Comparison of ENCODE assay signal across 24 cellular contexts in the genomic region with DNA sequence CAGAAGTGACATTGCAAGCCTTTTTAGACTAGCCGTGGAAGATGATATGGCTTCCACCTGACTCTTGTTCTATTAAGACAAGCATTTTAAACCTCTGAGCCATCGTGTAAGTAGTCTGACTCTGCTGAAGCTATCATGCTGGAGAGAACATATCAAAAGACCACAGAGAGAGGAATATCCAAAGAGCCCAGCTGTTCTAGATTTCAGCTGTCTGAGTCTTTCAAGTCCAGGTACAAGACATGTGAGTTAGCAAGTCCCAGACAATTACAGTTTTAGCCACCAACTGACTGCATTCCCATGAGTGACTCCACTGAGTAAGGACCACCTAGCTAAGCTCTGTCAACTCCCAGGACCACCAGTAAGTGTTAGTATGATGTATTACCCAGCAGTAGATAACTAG.
A peak's percentile ranks its signal among the peaks of the same experiment; 100 is the strongest.
DNase-seq lines count a peak whose midpoint lies in the region; ATAC-seq and TF ChIP-seq lines count a peak whose summit lies in the region.
"Had no signal": no experiment of that assay in that cellular context is flagged by ENCODE, and none has a peak within 500 bp of the region (broad histone marks: within the 10 kb centered on the region; RNA-seq: fewer than 3 reads in every experiment).

No MANE protein-coding gene starts in this region.

- no peaks in the 10 kb centered on the region; a peak in 1 of 4 replicates for H3K4me1 ChIP-seq in SK-N-SH (ENCODE audit: control insufficient read depth in 1 of 2, insufficient read depth in 2 of 2, low read depth in 1 of 2, low read length in 1 of 2)
- peaks cover 8% of the 10 kb centered on the region; the same call in 1 of the 2 replicates for H3K4me1 ChIP-seq in SJSA1 (replicated peaks)
- H3K4me1 ChIP-seq in thyroid gland: no peaks in the 10 kb centered on the region

- ATAC-seq in SK-N-SH treated with all-trans-retinoic acid at 6 μM for 48 hours (peak; percentile 26; the same call in 2 of the 3 replicates), GM19395 (IDR thresholded peaks at IDR 0.05; ENCODE audit: unreplicated experiment) (no peak), HG03378 (IDR thresholded peaks at IDR 0.05; ENCODE audit: unreplicated experiment) (no peak)
- ATAC-seq: Panc1 had no signal

- H3K9ac ChIP-seq in SK-N-SH: no peak overlapping the region

- intact Hi-C loops in thyroid gland (cut with DNase I): no loop called here

- H3K36me3 ChIP-seq in SK-N-SH (replicated peaks in 1 of 2; ENCODE audit: control insufficient read depth in 1 of 2, insufficient read depth in 2 of 2, low read length in 1 of 2) (no peaks in the 10 kb centered on the region), SJSA1 (no peaks in the 10 kb centered on the region), thyroid gland (no peaks in the 10 kb centered on the region)

- no peak for TF ChIP-seq POLR2A in thyroid gland (IDR thresholded peaks at IDR 0.05)

- H3K9me2 ChIP-seq in SK-N-SH: no peaks in the 10 kb centered on the region

- H3K4me3 ChIP-seq in SK-N-SH (ENCODE audit: low read depth in 2 of 2, low read length in 1 of 2) (no peak overlapping the region), SJSA1 (no peak overlapping the region), thyroid gland (replicated peaks in 1 of 3) (no peak overlapping the region)
- H3K4me3 ChIP-seq: SK-N-MC had no signal

- WGBS in SK-N-SH (ENCODE audit: low lambda C conversion rate): 73% methylated on average over 2 of the region's 2 CpGs
- 88 to 89% methylated on average over 2 of the region's 2 CpGs for WGBS in thyroid gland, 2 donors

- H4K20me1 ChIP-seq in SK-N-SH (ENCODE audit: insufficient read depth): no peaks in the 10 kb centered on the region

- DNase-seq in SK-N-SH (no peak), SJSA1 (ENCODE audit: low read depth in 1 of 2, low spot score in 2 of 2) (peak; percentile 38 to 40), myocyte (ENCODE audit: low read depth) (peak; percentile 98), thyroid gland (no peak), C1 segment of cervical spinal cord (lab: John Stamatoyannopoulos, UW) (no peak)
- DNase-seq: 8988T; ACHN; CD4-positive, alpha-beta T cell; H9; KG1; MM.1S; NCI-H1048; NCI-H1694; NCI-H2029 treated with DMSO at 0.1 percent for 48 hours; NCI-H446 treated with DMSO at 0.1 percent for 48 hours; NCI-H526; NCI-H82; SHP77 had no signal

- H3K79me2 ChIP-seq in SK-N-SH (ENCODE audit: insufficient read depth): no peaks in the 10 kb centered on the region

- H3K27me3 ChIP-seq in SK-N-SH (ENCODE audit: insufficient read depth) (no peaks in the 10 kb centered on the region), SJSA1 (replicated peaks) (no peaks in the 10 kb centered on the region), thyroid gland (no peaks in the 10 kb centered on the region)

- CTCF ChIA-PET in SK-N-SH (lab: Yijun Ruan, JAX): no interaction called here

- TF ChIP-seq EP300 in SK-N-SH (IDR thresholded peaks at IDR 0.05; ENCODE audit: borderline replicate concordance in 1 of 2, low read depth in 1 of 2, low read length in 1 of 2): no peak

- H2AFZ ChIP-seq in SK-N-SH (ENCODE audit: low read depth): no peak overlapping the region

- H3F3A ChIP-seq in SK-N-SH (replicated peaks; ENCODE audit: insufficient read depth): no peaks in the 10 kb centered on the region

- POLR2A ChIA-PET in SK-N-SH (lab: Yijun Ruan, JAX): no interaction called here

- H3K27ac ChIP-seq in SK-N-SH (ENCODE audit: low read depth in 2 of 2, low read length in 1 of 2): no peak overlapping the region
- H3K27ac ChIP-seq in SJSA1: 0 out of 2 replicates have a peak overlapping the region, but pooled peaks have one; percentile 17
- no peak overlapping the region for H3K27ac ChIP-seq in thyroid gland
- H3K27ac ChIP-seq: RWPE1, SK-N-MC had no signal

- H3K4me2 ChIP-seq in SK-N-SH: no peak overlapping the region

- no peak for TF ChIP-seq RAD21 in SK-N-SH (IDR thresholded peaks at IDR 0.05; ENCODE audit: low read length)

- no peak for TF ChIP-seq CTCF in SK-N-SH (IDR thresholded peaks at IDR 0.05)
- TF ChIP-seq CTCF in thyroid gland (IDR thresholded peaks at IDR 0.05): no peak

- no peaks in the 10 kb centered on the region for H3K9me3 ChIP-seq in SK-N-SH
- H3K9me3 ChIP-seq in SJSA1 (replicated peaks): no peaks in the 10 kb centered on the region
- no peaks in the 10 kb centered on the region for H3K9me3 ChIP-seq in thyroid gland

TF ChIP-seq in SK-N-SH treated with all-trans-retinoic acid at 6 μM for 48 hours, 23 proteins besides CTCF, POLR2A, EP300 and RAD21 (continues in another document):
- no peak for TF ChIP-seq ZNF565 (CRISPR knock-in tag; conservative IDR thresholded peaks at IDR 0.05; ENCODE audit: low read depth)
- TF ChIP-seq, protein P1, sequence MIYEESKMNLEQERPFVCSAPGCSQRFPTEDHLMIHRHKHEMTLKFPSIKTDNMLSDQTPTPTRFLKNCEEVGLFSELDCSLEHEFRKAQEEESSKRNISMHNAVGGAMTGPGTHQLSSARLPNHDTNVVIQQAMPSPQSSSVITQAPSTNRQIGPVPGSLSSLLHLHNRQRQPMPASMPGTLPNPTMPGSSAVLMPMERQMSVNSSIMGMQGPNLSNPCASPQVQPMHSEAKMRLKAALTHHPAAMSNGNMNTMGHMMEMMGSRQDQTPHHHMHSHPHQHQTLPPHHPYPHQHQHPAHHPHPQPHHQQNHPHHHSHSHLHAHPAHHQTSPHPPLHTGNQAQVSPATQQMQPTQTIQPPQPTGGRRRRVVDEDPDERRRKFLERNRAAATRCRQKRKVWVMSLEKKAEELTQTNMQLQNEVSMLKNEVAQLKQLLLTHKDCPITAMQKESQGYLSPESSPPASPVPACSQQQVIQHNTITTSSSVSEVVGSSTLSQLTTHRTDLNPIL (CRISPR knock-in tag; IDR thresholded peaks at IDR 0.05; ENCODE audit: low read depth): no peak
- no peak for TF ChIP-seq ESRRG (CRISPR knock-in tag; IDR thresholded peaks at IDR 0.05)
- TF ChIP-seq, protein P2, sequence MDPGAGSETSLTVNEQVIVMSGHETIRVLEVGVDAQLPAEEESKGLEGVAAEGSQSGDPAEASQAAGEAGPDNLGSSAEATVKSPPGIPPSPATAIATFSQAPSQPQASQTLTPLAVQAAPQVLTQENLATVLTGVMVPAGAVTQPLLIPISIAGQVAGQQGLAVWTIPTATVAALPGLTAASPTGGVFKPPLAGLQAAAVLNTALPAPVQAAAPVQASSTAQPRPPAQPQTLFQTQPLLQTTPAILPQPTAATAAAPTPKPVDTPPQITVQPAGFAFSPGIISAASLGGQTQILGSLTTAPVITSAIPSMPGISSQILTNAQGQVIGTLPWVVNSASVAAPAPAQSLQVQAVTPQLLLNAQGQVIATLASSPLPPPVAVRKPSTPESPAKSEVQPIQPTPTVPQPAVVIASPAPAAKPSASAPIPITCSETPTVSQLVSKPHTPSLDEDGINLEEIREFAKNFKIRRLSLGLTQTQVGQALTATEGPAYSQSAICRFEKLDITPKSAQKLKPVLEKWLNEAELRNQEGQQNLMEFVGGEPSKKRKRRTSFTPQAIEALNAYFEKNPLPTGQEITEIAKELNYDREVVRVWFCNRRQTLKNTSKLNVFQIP (CRISPR knock-in tag; IDR thresholded peaks at IDR 0.05; ENCODE audit: borderline replicate concordance, low read depth): no peak
- TF ChIP-seq ZNF70 (CRISPR knock-in tag; IDR thresholded peaks at IDR 0.05): no peak
- no peak for TF ChIP-seq ARNTL (CRISPR knock-in tag; IDR thresholded peaks at IDR 0.05; ENCODE audit: borderline replicate concordance, low read depth)

TF ChIP-seq in SK-N-SH, 30 proteins besides CTCF, POLR2A, EP300 and RAD21 (continues in another document):
- TF ChIP-seq FOSL2 (IDR thresholded peaks at IDR 0.05; ENCODE audit: borderline replicate concordance, low read depth) (no peak), TAF1 (IDR thresholded peaks at IDR 0.05; ENCODE audit: borderline replicate concordance, low read depth, low read length) (no peak), RFX5 (IDR thresholded peaks at IDR 0.05; ENCODE audit: low read length) (no peak), GATA2 (CRISPR knock-in tag; IDR thresholded peaks at IDR 0.05) (no peak), MXI1 (IDR thresholded peaks at IDR 0.05; ENCODE audit: low read depth, low read length) (no peak), EZH2phosphoT487 (IDR thresholded peaks at IDR 0.05; ENCODE audit: borderline replicate concordance, low read depth) (no peak), SMC3 (IDR thresholded peaks at IDR 0.05; ENCODE audit: low read depth, low read length) (no peak)
- TF ChIP-seq, protein P3, sequence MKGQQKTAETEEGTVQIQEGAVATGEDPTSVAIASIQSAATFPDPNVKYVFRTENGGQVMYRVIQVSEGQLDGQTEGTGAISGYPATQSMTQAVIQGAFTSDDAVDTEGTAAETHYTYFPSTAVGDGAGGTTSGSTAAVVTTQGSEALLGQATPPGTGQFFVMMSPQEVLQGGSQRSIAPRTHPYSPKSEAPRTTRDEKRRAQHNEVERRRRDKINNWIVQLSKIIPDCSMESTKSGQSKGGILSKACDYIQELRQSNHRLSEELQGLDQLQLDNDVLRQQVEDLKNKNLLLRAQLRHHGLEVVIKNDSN (IDR thresholded peaks at IDR 0.05; ENCODE audit: borderline replicate concordance, low read depth): no peak
- TF ChIP-seq, protein P4, sequence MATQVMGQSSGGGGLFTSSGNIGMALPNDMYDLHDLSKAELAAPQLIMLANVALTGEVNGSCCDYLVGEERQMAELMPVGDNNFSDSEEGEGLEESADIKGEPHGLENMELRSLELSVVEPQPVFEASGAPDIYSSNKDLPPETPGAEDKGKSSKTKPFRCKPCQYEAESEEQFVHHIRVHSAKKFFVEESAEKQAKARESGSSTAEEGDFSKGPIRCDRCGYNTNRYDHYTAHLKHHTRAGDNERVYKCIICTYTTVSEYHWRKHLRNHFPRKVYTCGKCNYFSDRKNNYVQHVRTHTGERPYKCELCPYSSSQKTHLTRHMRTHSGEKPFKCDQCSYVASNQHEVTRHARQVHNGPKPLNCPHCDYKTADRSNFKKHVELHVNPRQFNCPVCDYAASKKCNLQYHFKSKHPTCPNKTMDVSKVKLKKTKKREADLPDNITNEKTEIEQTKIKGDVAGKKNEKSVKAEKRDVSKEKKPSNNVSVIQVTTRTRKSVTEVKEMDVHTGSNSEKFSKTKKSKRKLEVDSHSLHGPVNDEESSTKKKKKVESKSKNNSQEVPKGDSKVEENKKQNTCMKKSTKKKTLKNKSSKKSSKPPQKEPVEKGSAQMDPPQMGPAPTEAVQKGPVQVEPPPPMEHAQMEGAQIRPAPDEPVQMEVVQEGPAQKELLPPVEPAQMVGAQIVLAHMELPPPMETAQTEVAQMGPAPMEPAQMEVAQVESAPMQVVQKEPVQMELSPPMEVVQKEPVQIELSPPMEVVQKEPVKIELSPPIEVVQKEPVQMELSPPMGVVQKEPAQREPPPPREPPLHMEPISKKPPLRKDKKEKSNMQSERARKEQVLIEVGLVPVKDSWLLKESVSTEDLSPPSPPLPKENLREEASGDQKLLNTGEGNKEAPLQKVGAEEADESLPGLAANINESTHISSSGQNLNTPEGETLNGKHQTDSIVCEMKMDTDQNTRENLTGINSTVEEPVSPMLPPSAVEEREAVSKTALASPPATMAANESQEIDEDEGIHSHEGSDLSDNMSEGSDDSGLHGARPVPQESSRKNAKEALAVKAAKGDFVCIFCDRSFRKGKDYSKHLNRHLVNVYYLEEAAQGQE (IDR thresholded peaks at IDR 0.05; ENCODE audit: low read depth, low read length): no peak

Comparison
In these comparisons a context has a peak if more than half of its experiments do, and no peak if none do; other contexts are left out.
1. DNase-seq: peak in SJSA1 (2 of 2) and myocyte (single experiment); none in SK-N-SH (single experiment), thyroid gland (0 of 2) and C1 segment of cervical spinal cord (0 of 14).